Comparison of ENCODE assay signal across 9 cellular contexts in genomic region chr7:122137291-122138077, GRCh38. TPM values are rescaled to one million over a fixed set of nuclear protein-coding genes. Genes with fewer than 3 reads are reported as not detected.
DNase-seq lines count a peak whose midpoint lies in the region; ATAC-seq and TF ChIP-seq lines count a peak whose summit lies in the region.
"Had no signal": no experiment of that assay in that cellular context is flagged by ENCODE, and none has a peak within 500 bp of the region (broad histone marks: within the 10 kb centered on the region; RNA-seq: fewer than 3 reads in every experiment).

No MANE protein-coding gene starts in this region.

- WGBS in testis, 2 donors = 28 to 52% methylated on average over 5 of the region's 5 CpGs

- TF ChIP-seq POLR2A in testis (IDR thresholded peaks at IDR 0.05) = no peak

- H3K27me3 ChIP-seq in kidney epithelial cell (ENCODE audit: control insufficient read depth, insufficient read depth, low read length) = no peaks in the 10 kb centered on the region
- no peaks in the 10 kb centered on the region for H3K27me3 ChIP-seq in tibial artery
- no peaks in the 10 kb centered on the region for H3K27me3 ChIP-seq in testis

- H3K4me1 ChIP-seq in tibial artery (peaks cover 0 to 46% (median 19%) of the 10 kb centered on the region in 4 donors), testis (no peaks in the 10 kb centered on the region)

- H3K27ac ChIP-seq in tibial artery = peak overlapping the region in 1 of 2 donors; percentile 17
- H3K27ac ChIP-seq in testis = no peak overlapping the region
- H3K27ac ChIP-seq: C4-2B had no signal

- in situ Hi-C loops in astrocyte of the cerebellum (cut with HindIII; ENCODE audit: low sequenced_read_pairs) = no loop called here

- DNase-seq in SHP77 treated with DMSO at 0.1 percent for 48 hours (lab: John Stamatoyannopoulos, UW) (peak; percentile 21), SHP77 (lab: John Stamatoyannopoulos, UW) (no peak), astrocyte of the cerebellum (ENCODE audit: low read depth) (no peak), kidney epithelial cell (ENCODE audit: low read depth) (no peak), tibial artery (no peak), testis (no peak), cerebellum (ENCODE audit: low spot score) (no peak)

- no peak for TF ChIP-seq CTCF in astrocyte of the cerebellum (IDR thresholded peaks at IDR 0.05; ENCODE audit: low read depth, low read length, missing control alignments)
- TF ChIP-seq CTCF in kidney epithelial cell (IDR thresholded peaks at IDR 0.05; ENCODE audit: insufficient read depth, low read length, poor library complexity, severe bottlenecking) = no peak
- TF ChIP-seq CTCF in tibial artery (IDR thresholded peaks at IDR 0.05) = no peak
- no peak for TF ChIP-seq CTCF in testis (IDR thresholded peaks at IDR 0.05)

- ATAC-seq in HG02763 (IDR thresholded peaks at IDR 0.05; ENCODE audit: unreplicated experiment) = no peak

- intact Hi-C loops in tibial artery (cut with DNase I; ENCODE audit: low total_unique reads) = no loop called here
- intact Hi-C loops in testis (cut with DNase I; ENCODE audit: low total_unique reads) = no loop called here

- H3K4me3 ChIP-seq in astrocyte of the cerebellum (ENCODE audit: low read depth, low read length) (peak overlapping the region; percentile 22), kidney epithelial cell (ENCODE audit: low read depth, low read length) (peak overlapping the region; percentile 17), tibial artery (peak overlapping the region; percentile 35 to 40), testis (no peak overlapping the region)

- H3K9me3 ChIP-seq in tibial artery = no peaks in the 10 kb centered on the region
- no peaks in the 10 kb centered on the region for H3K9me3 ChIP-seq in testis

- H3K36me3 ChIP-seq in kidney epithelial cell (ENCODE audit: control insufficient read depth, insufficient read depth, low read length) (no peaks in the 10 kb centered on the region), tibial artery (peaks cover 6 to 9% (median 9%) of the 10 kb centered on the region in 3 donors), testis (ENCODE audit: low read depth, missing control alignments) (no peaks in the 10 kb centered on the region)

RNA-seq across cellular contexts. Expression of gene AASS, which starts 6.6 kb away (rescaled TPM):
- 8.5 and 10.9 TPM in 2 replicates for total RNA-seq in kidney epithelial cell
- 10 to 100 TPM; 29.3 to 29.8 TPM for total RNA-seq in testis
- polyA plus RNA-seq in testis (ENCODE audit: insufficient read depth, low read depth, low replicate concordance) = 7.5 TPM
- 79.6 TPM for total RNA-seq in cerebellum

Comparison
In these comparisons a context has a peak if more than half of its experiments do, and no peak if none do; other contexts are left out.
1. H3K4me3 ChIP-seq: peak in astrocyte of the cerebellum (single experiment), kidney epithelial cell (single experiment) and tibial artery (2 of 2); none in testis (0 of 2).